Comparison of ENCODE assay signal across 12 cellular contexts in genomic region chr2:225398372-225398771, GRCh38.
"Had no signal": no experiment of that assay in that cellular context is flagged by ENCODE, and none has a peak within 500 bp of the region (broad histone marks: within the 10 kb centered on the region; RNA-seq: fewer than 3 reads in every experiment).

No MANE protein-coding gene starts in this region.

- ATAC-seq: activated CD4-positive, CD25-positive, alpha-beta regulatory T cell treated with anti-CD3 and anti-CD28 coated beads, Interleukin-2, amount 50 U/mL, for 24 hours; effector memory CD8-positive, alpha-beta T cell; gastrocnemius medialis; left ventricle myocardium superior; pancreas; stimulated activated naive CD8-positive, alpha-beta T cell treated with anti-CD3 and anti-CD28 coated beads, Interleukin-15, amount 100 ng/mL, for 72 hours had no signal

- DNase-seq: activated effector memory CD4-positive, alpha-beta T cell treated with Interleukin-2 at 50 U/mL for 16 hours; activated T-cell treated with anti-CD3 and anti-CD28 coated beads, Interleukin-2, amount 50 U/mL, for 1 hour; central memory CD4-positive, alpha-beta T cell; effector memory CD8-positive, alpha-beta T cell; gastrocnemius medialis; left ventricle myocardium superior; pancreas; stimulated activated CD4-positive, alpha-beta T cell treated with anti-CD3 and anti-CD28 coated beads, Interleukin-15, amount 100 ng/mL, for 24 hours; stimulated activated CD4-positive, alpha-beta T cell treated with anti-CD3 and anti-CD28 coated beads, Interleukin-4, amount 100 ng/mL, for 24 hours; stimulated activated naive CD8-positive, alpha-beta T cell treated with anti-CD3 and anti-CD28 coated beads, Interleukin-15, amount 100 ng/mL, for 72 hours; testis had no signal
